1 cellular context compared by ENCODE assay signal in genomic region chr1:31815752-31816484, GRCh38.
A peak's percentile ranks its signal among the peaks of the same experiment; 100 is the strongest.
TF ChIP-seq lines count a peak whose summit lies in the region.

Gene SPOCD1, minus strand, starts transcription at chr1:31816022. Its CDS starts 689 bp downstream, at chr1:31815333.

TF ChIP-seq in HEK293, 187 proteins besides CTCF, POLR2A, EP300 and RAD21 (continued from another document):
- 0 out of 2 replicates have a peak, but pooled peaks have one; percentile 23 for TF ChIP-seq ZNF518A (tag by site-specific recombination; conservative IDR thresholded peaks at IDR 0.05; ENCODE audit: low read depth)
- TF ChIP-seq KLF9 (tag by site-specific recombination; IDR thresholded peaks at IDR 0.05; ENCODE audit: low read depth): peak; percentile 63
- TF ChIP-seq GLIS1 (tag by site-specific recombination; IDR thresholded peaks at IDR 0.05): peak; percentile 57; the same call in 1 of the 2 replicates
- TF ChIP-seq ZNF639 (tag by site-specific recombination; IDR thresholded peaks at IDR 0.05): peak; percentile 42; the same call in 1 of the 2 replicates
- 0 out of 2 replicates have a peak, but pooled peaks have one; percentile 64 for TF ChIP-seq ZNF24 (tag by site-specific recombination; IDR thresholded peaks at IDR 0.05)
- peak; percentile 69 for TF ChIP-seq ZXDB (tag by site-specific recombination; IDR thresholded peaks at IDR 0.05)
TF ChIP-seq in HEK293: peak in this region for 47.
